11 cellular contexts compared by ENCODE assay signal in the genomic region with DNA sequence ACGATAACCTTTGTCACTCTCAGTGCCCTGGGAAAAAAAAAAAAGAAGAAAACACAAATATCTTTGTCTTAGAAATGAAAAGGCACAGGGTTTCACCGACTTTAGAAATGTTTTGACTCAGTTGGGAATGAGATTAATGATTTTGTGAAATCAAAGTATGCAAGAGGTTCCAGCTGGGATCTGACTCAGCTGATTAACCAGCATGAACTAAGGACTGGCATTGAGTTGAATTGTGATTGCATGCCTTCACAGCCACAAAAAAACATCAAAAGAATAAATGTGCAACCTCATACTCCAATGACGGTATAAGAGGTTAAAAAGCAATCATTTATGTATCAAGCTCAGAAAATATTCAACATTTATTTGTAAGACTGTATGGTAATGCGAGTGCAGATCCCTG.
DNase-seq lines count a peak whose midpoint lies in the region; ATAC-seq and TF ChIP-seq lines count a peak whose summit lies in the region.
"Had no signal": no experiment of that assay in that cellular context is flagged by ENCODE, and none has a peak within 500 bp of the region (broad histone marks: within the 10 kb centered on the region; RNA-seq: fewer than 3 reads in every experiment).

No MANE protein-coding gene starts in this region.

- ATAC-seq in aorta (ENCODE audit: low FRiP score) = no peak
- ATAC-seq in GM21381 (IDR thresholded peaks at IDR 0.05; ENCODE audit: unreplicated experiment) = no peak
- ATAC-seq: GM12878 had no signal

- H2AK5ac ChIP-seq in neuronal stem cell (ENCODE audit: low read depth, low read length) = no peak overlapping the region

- no peak overlapping the region for H3K18ac ChIP-seq in neuronal stem cell (ENCODE audit: low read length)

- intact Hi-C loops in aorta (cut with DNase I) = no loop called here

- H3K36me3 ChIP-seq in neuronal stem cell (replicated peaks in 1 of 2; ENCODE audit: control insufficient read depth in 2 of 2, insufficient read depth in 2 of 2, low read length in 2 of 2) (no peaks in the 10 kb centered on the region), aorta (ENCODE audit: control insufficient read depth in 1 of 2, insufficient read depth in 2 of 2, low read length in 1 of 2) (no peaks in the 10 kb centered on the region)
- H3K36me3 ChIP-seq: BLaER1 treated with 17β-estradiol and CSF1 and Interleukin-3, amounts not matched to agents 10 nM and 100 nM had no signal

- H3K4ac ChIP-seq in neuronal stem cell (ENCODE audit: low read length) = no peak overlapping the region

- H3K4me1 ChIP-seq in neuronal stem cell (ENCODE audit: control insufficient read depth in 2 of 2, insufficient read depth in 1 of 2, low read depth in 1 of 2, low read length in 2 of 2) (peaks cover 0 to 3% of the 10 kb centered on the region in 2 donors), aorta (ENCODE audit: control insufficient read depth in 1 of 2, insufficient read depth in 2 of 2, low read length in 2 of 2) (no peaks in the 10 kb centered on the region)
- H3K4me1 ChIP-seq: BLaER1 treated with 17β-estradiol and CSF1 and Interleukin-3, amounts not matched to agents 10 nM and 100 nM had no signal

- no peak for TF ChIP-seq CTCF in AG09319 (IDR thresholded peaks at IDR 0.05; ENCODE audit: low read depth, low read length)
- TF ChIP-seq CTCF in epithelial cell of esophagus (IDR thresholded peaks at IDR 0.05; ENCODE audit: insufficient read depth, low read depth, low read length, missing control alignments) = no peak

- no peak overlapping the region for H4K8ac ChIP-seq in neuronal stem cell (ENCODE audit: low read depth, low read length)

- H3K79me1 ChIP-seq in neuronal stem cell (ENCODE audit: low read depth, low read length) = no peaks in the 10 kb centered on the region

- H4K91ac ChIP-seq in neuronal stem cell (ENCODE audit: low read depth, low read length, poor library complexity) = no peak overlapping the region

- H3K9me3 ChIP-seq in neuronal stem cell (replicated peaks in 1 of 2; ENCODE audit: control insufficient read depth in 2 of 2, insufficient read depth in 1 of 2, low read depth in 1 of 2, low read length in 2 of 2) (no peaks in the 10 kb centered on the region), aorta (ENCODE audit: control insufficient read depth, low read length) (no peaks in the 10 kb centered on the region)
- H3K9me3 ChIP-seq: BLaER1 treated with 17β-estradiol and CSF1 and Interleukin-3, amounts not matched to agents 10 nM and 100 nM had no signal

- no peak overlapping the region for H2BK12ac ChIP-seq in neuronal stem cell (ENCODE audit: low read length)

- no peak overlapping the region for H2BK5ac ChIP-seq in neuronal stem cell (ENCODE audit: low read length)

- no peak overlapping the region for H2BK120ac ChIP-seq in neuronal stem cell (ENCODE audit: low read depth, low read length)

- H3K4me3 ChIP-seq in epithelial cell of esophagus (ENCODE audit: low read length) (no peak overlapping the region), neuronal stem cell (ENCODE audit: low read length in 2 of 2) (no peak overlapping the region), aorta (ENCODE audit: low read length in 2 of 2) (no peak overlapping the region)
- H3K4me3 ChIP-seq: BLaER1 treated with 17β-estradiol and CSF1 and Interleukin-3, amounts not matched to agents 10 nM and 100 nM; GM12878 had no signal

- WGBS in neuronal stem cell (ENCODE audit: extremely low coverage in 2 of 2, insufficient read length in 2 of 2, insufficient replicate concordance in 1 of 2), 2 donors = no CpG with 5 or more reads among the region's 4 CpGs
- WGBS in aorta, 2 donors = 37% methylated on average over 4 of the region's 4 CpGs

- H3K23ac ChIP-seq in neuronal stem cell (ENCODE audit: low read depth, low read length, poor library complexity) = no peak overlapping the region

- H3K27me3 ChIP-seq in neuronal stem cell (ENCODE audit: control insufficient read depth in 3 of 3, insufficient read depth in 3 of 3, low read depth in 1 of 3, low read length in 3 of 3) (no peaks in the 10 kb centered on the region), aorta (ENCODE audit: control insufficient read depth in 1 of 2, insufficient read depth in 2 of 2, low read length in 1 of 2) (no peaks in the 10 kb centered on the region)
- H3K27me3 ChIP-seq: BLaER1 treated with 17β-estradiol and CSF1 and Interleukin-3, amounts not matched to agents 10 nM and 100 nM had no signal

- no peak overlapping the region for H3K14ac ChIP-seq in neuronal stem cell (ENCODE audit: low read length)

- DNase-seq in AG09319 (ENCODE audit: extremely low read depth, low read depth) (peak; percentile 34), M059J (ENCODE audit: low read depth) (peak; percentile 88), epithelial cell of esophagus (ENCODE audit: low read depth) (peak; percentile 5), neuronal stem cell (ENCODE audit: low spot score) (no peak), aorta (no peak), iPS-NIHi7 (ENCODE audit: extremely low spot score) (no peak), SK-N-DZ (ENCODE audit: low spot score) (no peak)
- DNase-seq: stimulated activated CD4-positive, alpha-beta T cell treated with anti-CD3 and anti-CD28 coated beads, Interleukin-15, amount 100 ng/mL, for 24 hours had no signal

- no peak overlapping the region for H3K9ac ChIP-seq in neuronal stem cell (ENCODE audit: low read depth, low read length, poor library complexity)
- H3K9ac ChIP-seq: BLaER1 treated with 17β-estradiol and CSF1 and Interleukin-3, amounts not matched to agents 10 nM and 100 nM had no signal

- H3K27ac ChIP-seq in neuronal stem cell (replicated peaks; ENCODE audit: low read length) (no peak overlapping the region), aorta (ENCODE audit: low read depth in 1 of 2, low read length in 2 of 2) (no peak overlapping the region)
- H3K27ac ChIP-seq: BLaER1 treated with 17β-estradiol and CSF1 and Interleukin-3, amounts not matched to agents 10 nM and 100 nM had no signal

- H2BK15ac ChIP-seq in neuronal stem cell (ENCODE audit: low read length) = no peak overlapping the region

- H2AFZ ChIP-seq in neuronal stem cell (ENCODE audit: low read length) = peak overlapping the region; percentile 11

- no peak overlapping the region for H3K4me2 ChIP-seq in neuronal stem cell (ENCODE audit: insufficient read depth, low read length, poor library complexity, severe bottlenecking)
- H3K4me2 ChIP-seq: BLaER1 treated with 17β-estradiol and CSF1 and Interleukin-3, amounts not matched to agents 10 nM and 100 nM had no signal

Comparison
In these comparisons a context has a peak if more than half of its experiments do, and no peak if none do; other contexts are left out.
1. DNase-seq: peak in AG09319 (single experiment), M059J (single experiment) and epithelial cell of esophagus (single experiment); none in neuronal stem cell (single experiment), aorta (0 of 2), iPS-NIHi7 (single experiment) and SK-N-DZ (single experiment).